ENCODE assay signal across 9 cellular contexts in the genomic region with DNA sequence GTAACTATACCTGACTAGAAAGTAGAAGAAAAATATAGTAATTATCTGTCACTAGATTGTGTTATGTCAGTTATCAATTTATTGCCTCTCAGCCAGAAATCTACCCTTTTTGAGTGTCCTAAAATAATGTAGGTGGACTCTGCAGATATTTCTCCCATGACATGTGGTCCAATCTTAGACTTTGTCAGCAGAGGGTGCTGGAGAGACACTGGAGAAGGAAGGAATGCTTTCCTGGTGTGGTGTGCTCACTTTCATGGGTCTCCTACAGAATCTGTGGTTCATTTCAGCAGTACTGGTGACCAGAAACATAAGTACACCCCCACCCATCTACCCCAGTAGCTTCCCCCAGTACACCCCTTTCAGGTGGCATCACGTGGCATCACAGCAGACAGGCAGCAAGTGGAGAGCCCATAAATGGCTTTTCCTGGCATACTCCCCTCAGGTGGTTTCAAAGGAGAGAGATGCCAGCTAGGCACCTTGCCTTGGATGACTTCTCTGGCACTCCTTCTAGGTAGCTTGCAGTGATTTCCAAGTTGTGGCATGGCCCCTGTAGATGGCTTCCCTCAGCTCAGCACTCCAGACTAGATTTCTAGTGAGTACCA.
DNase-seq lines count a peak whose midpoint lies in the region; TF ChIP-seq lines count a peak whose summit lies in the region.
"Had no signal": no experiment of that assay in that cellular context is flagged by ENCODE, and none has a peak within 500 bp of the region (broad histone marks: within the 10 kb centered on the region; RNA-seq: fewer than 3 reads in every experiment).

No MANE protein-coding gene starts in this region.

- H3K36me3 Mint-ChIP-seq in activated naive CD4-positive, alpha-beta T cell treated with anti-CD3 and anti-CD28 coated beads for 36 hours (ENCODE audit: low read depth) = no peaks in the 10 kb centered on the region
- no peaks in the 10 kb centered on the region for H3K36me3 Mint-ChIP-seq in activated T-cell treated with anti-CD3 and anti-CD28 coated beads, Interleukin-2, amount 50 U/mL, for 24 hours (ENCODE audit: low read depth)
- H3K36me3 Mint-ChIP-seq: activated naive CD4-positive, alpha-beta T cell treated with anti-CD3 and anti-CD28 coated beads, Interleukin-2, amount 50 U/mL, for 72 hours had no signal

- H3K4me3 ChIP-seq in epithelial cell of proximal tubule (ENCODE audit: low read depth, low read length) (no peak overlapping the region), tibial artery (no peak overlapping the region), tibial nerve (no peak overlapping the region)

- 86 to 100% methylated on average over 1 of the region's 1 CpG for WGBS in tibial nerve, 2 donors

- intact Hi-C loops in activated naive CD4-positive, alpha-beta T cell treated with anti-CD3 and anti-CD28 coated beads for 36 hours (cut with micrococcal nuclease) = loop anchor here (10.0 kb wide), 2 partner anchors 575 to 665 kb away; no protein-coding TSS in a partner anchor
- intact Hi-C loops in tibial artery (cut with DNase I; ENCODE audit: low total_unique reads) = no loop called here

- DNase-seq in activated naive CD4-positive, alpha-beta T cell treated with anti-CD3 and anti-CD28 coated beads for 36 hours = peak; percentile 20
- no peak for DNase-seq in activated naive CD4-positive, alpha-beta T cell treated with anti-CD3 and anti-CD28 coated beads, Interleukin-2, amount 50 U/mL, for 16 hours
- DNase-seq in NCI-H748 (lab: John Stamatoyannopoulos, UW; ENCODE audit: unreplicated experiment) = peak; percentile 60
- DNase-seq in epithelial cell of proximal tubule (ENCODE audit: low read depth) = no peak
- DNase-seq in tibial artery = no peak
- no peak for DNase-seq in cortex of kidney (lab: John Stamatoyannopoulos, UW)
- no peak for DNase-seq in tibial nerve (ENCODE audit: low spot score in 2 of 2)
- DNase-seq in activated T-cell treated with anti-CD3 and anti-CD28 coated beads, Interleukin-2, amount 50 U/mL, for 24 hours = no peak

- TF ChIP-seq EP300 in tibial nerve (IDR thresholded peaks at IDR 0.05) = no peak

- TF ChIP-seq CTCF in epithelial cell of proximal tubule (conservative IDR thresholded peaks at IDR 0.05; ENCODE audit: low read depth, low read length) (peak; percentile 77), tibial artery (IDR thresholded peaks at IDR 0.05) (peak; percentile 26 to 32), tibial nerve (IDR thresholded peaks at IDR 0.05) (no peak)

- H3K27me3 ChIP-seq in tibial artery (no peaks in the 10 kb centered on the region), tibial nerve (no peaks in the 10 kb centered on the region)

- H3K27ac ChIP-seq in tibial artery (no peak overlapping the region), tibial nerve (no peak overlapping the region)

- no peak overlapping the region for H3K27ac Mint-ChIP-seq in activated naive CD4-positive, alpha-beta T cell treated with anti-CD3 and anti-CD28 coated beads for 36 hours
- no peak overlapping the region for H3K27ac Mint-ChIP-seq in activated T-cell treated with anti-CD3 and anti-CD28 coated beads, Interleukin-2, amount 50 U/mL, for 24 hours
- H3K27ac Mint-ChIP-seq: activated naive CD4-positive, alpha-beta T cell treated with anti-CD3 and anti-CD28 coated beads, Interleukin-2, amount 50 U/mL, for 72 hours had no signal

- no peaks in the 10 kb centered on the region for H3K9me3 ChIP-seq in tibial artery
- no peaks in the 10 kb centered on the region for H3K9me3 ChIP-seq in tibial nerve

- peaks cover 3% of the 10 kb centered on the region for H3K27me3 Mint-ChIP-seq in activated naive CD4-positive, alpha-beta T cell treated with anti-CD3 and anti-CD28 coated beads for 36 hours (ENCODE audit: low read depth)
- peaks cover 6% of the 10 kb centered on the region for H3K27me3 Mint-ChIP-seq in activated T-cell treated with anti-CD3 and anti-CD28 coated beads, Interleukin-2, amount 50 U/mL, for 24 hours

- no peak overlapping the region for H3K4me3 Mint-ChIP-seq in activated naive CD4-positive, alpha-beta T cell treated with anti-CD3 and anti-CD28 coated beads for 36 hours
- no peak overlapping the region for H3K4me3 Mint-ChIP-seq in activated T-cell treated with anti-CD3 and anti-CD28 coated beads, Interleukin-2, amount 50 U/mL, for 24 hours

- H3K9me3 Mint-ChIP-seq in activated naive CD4-positive, alpha-beta T cell treated with anti-CD3 and anti-CD28 coated beads for 36 hours = no peaks in the 10 kb centered on the region
- H3K9me3 Mint-ChIP-seq in activated T-cell treated with anti-CD3 and anti-CD28 coated beads, Interleukin-2, amount 50 U/mL, for 24 hours = no peaks in the 10 kb centered on the region
- H3K9me3 Mint-ChIP-seq: activated naive CD4-positive, alpha-beta T cell treated with anti-CD3 and anti-CD28 coated beads, Interleukin-2, amount 50 U/mL, for 72 hours had no signal

- CTCF ChIA-PET in activated naive CD4-positive, alpha-beta T cell treated with anti-CD3 and anti-CD28 coated beads for 36 hours (lab: Charles Lee) = interaction anchor here (0.5 to 1.5 kb wide), 5 partner anchors 10 to 1133 kb away, joined by 3 to 12 read pairs (median 4); no protein-coding TSS in a partner anchor

- no peaks in the 10 kb centered on the region for H3K36me3 ChIP-seq in tibial artery
- H3K36me3 ChIP-seq in tibial nerve = no peaks in the 10 kb centered on the region

- TF ChIP-seq POLR2A in tibial nerve (IDR thresholded peaks at IDR 0.05) = no peak

- no peaks in the 10 kb centered on the region for H3K4me1 ChIP-seq in tibial artery
- no peaks in the 10 kb centered on the region for H3K4me1 ChIP-seq in tibial nerve

- H3K4me1 Mint-ChIP-seq in activated naive CD4-positive, alpha-beta T cell treated with anti-CD3 and anti-CD28 coated beads for 36 hours (ENCODE audit: low read depth) = no peaks in the 10 kb centered on the region
- no peaks in the 10 kb centered on the region for H3K4me1 Mint-ChIP-seq in activated T-cell treated with anti-CD3 and anti-CD28 coated beads, Interleukin-2, amount 50 U/mL, for 24 hours (ENCODE audit: low read depth)

Comparison
In these comparisons a context has a peak if more than half of its experiments do, and no peak if none do; other contexts are left out.
1. DNase-seq: peak in activated naive CD4-positive, alpha-beta T cell treated with anti-CD3 and anti-CD28 coated beads for 36 hours (single experiment) and NCI-H748 (single experiment); none in activated naive CD4-positive, alpha-beta T cell treated with anti-CD3 and anti-CD28 coated beads, Interleukin-2, amount 50 U/mL, for 16 hours (single experiment), epithelial cell of proximal tubule (single experiment), tibial artery (0 of 2), cortex of kidney (single experiment), tibial nerve (0 of 2) and activated T-cell treated with anti-CD3 and anti-CD28 coated beads, Interleukin-2, amount 50 U/mL, for 24 hours (single experiment).
2. CTCF ChIP-seq: peak in epithelial cell of proximal tubule (single experiment) and tibial artery (2 of 2); none in tibial nerve (0 of 5).